Comparison of ENCODE assay signal across 1 cellular context in the genomic region with DNA sequence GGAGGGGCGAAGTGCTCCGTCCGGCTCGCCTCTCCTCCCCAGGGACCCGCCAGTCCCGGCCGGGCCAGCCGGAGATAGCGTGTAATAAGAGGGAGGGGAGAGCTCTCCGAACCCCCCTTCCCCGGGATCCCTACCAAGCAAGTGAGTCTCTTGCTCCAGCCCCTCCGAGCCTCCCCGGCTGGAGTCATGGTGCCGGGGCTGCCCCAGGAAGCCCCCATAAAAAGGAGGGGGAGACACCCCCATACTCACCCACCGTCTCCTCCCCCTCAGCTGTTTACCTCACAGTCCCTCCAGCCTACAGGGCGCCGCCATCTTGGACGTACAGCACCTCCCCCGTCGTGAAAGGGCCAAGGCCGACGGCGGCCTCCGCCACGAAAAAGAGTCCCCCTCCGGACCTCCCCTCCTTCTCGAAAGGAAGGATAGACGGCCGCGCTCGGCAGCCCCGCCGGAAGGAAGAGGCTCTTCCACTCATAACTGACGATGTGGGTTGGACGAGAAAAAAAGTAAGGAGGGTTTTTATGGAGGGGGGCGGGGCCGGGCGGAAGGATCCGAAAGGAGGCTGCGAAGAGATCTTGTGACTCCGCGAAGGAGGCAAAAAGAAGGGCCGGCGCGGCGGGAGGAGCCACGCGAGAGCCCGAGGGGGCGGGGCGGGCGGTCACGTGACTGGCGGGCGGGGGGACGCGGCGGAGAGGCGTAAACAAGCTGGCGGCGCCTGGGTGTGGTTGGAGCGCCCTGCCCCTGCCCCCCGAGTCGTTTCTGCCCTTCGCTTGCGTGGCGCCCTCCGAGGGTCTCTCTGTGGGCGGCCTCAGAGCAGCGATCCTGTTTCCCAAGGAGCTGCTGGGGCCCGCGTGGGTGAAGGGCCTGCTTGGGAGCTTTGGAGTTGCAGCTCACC.
TF ChIP-seq lines count a peak whose summit lies in the region.

Gene TSC1, minus strand, starts transcription at position 323 of the 892 bp plus-strand sequence. CDS start 15,744 bp downstream, outside the sequence.

TF ChIP-seq in H1, 55 proteins besides CTCF, POLR2A, EP300 and RAD21:
- TF ChIP-seq SP4 (IDR thresholded peaks at IDR 0.05; ENCODE audit: low read length): peak; percentile 97
- no peak for TF ChIP-seq CHD1 (IDR thresholded peaks at IDR 0.05; ENCODE audit: low read depth, low read length)
- TF ChIP-seq ZNF274 (IDR thresholded peaks at IDR 0.05; ENCODE audit: borderline replicate concordance, extremely low read depth, low read length): no peak
- TF ChIP-seq GABPA (IDR thresholded peaks at IDR 0.05; ENCODE audit: borderline replicate concordance, insufficient read depth, low read length): no peak
- TF ChIP-seq NANOG (IDR thresholded peaks at IDR 0.05; ENCODE audit: insufficient read depth, low read depth, low read length, poor library complexity, severe bottlenecking): no peak
- TF ChIP-seq TAF1 (IDR thresholded peaks at IDR 0.05; ENCODE audit: low read depth, low read length): peak; percentile 100
- TF ChIP-seq SIRT6 (IDR thresholded peaks at IDR 0.05; ENCODE audit: low read length): no peak
- 0 out of 2 replicates have a peak, but pooled peaks have one; percentile 36 for TF ChIP-seq BRCA1 (IDR thresholded peaks at IDR 0.05; ENCODE audit: low read depth, low read length)
- TF ChIP-seq POLR2AphosphoS5 (IDR thresholded peaks at IDR 0.05; ENCODE audit: low read depth, low read length): peak; percentile 84
- peak; percentile 91 for TF ChIP-seq ASH2L (IDR thresholded peaks at IDR 0.05; ENCODE audit: low read length)
- TF ChIP-seq RFX5 (IDR thresholded peaks at IDR 0.05; ENCODE audit: borderline replicate concordance, low read depth, low read length): 0 out of 2 replicates have a peak, but pooled peaks have one; percentile 32
- TF ChIP-seq TCF12 (IDR thresholded peaks at IDR 0.05; ENCODE audit: low read depth, low read length): peak; percentile 70; the same call in 1 of the 2 replicates
- no peak for TF ChIP-seq SUZ12 (IDR thresholded peaks at IDR 0.05; ENCODE audit: low read length)
- no peak for TF ChIP-seq BCL11A (IDR thresholded peaks at IDR 0.05; ENCODE audit: low read depth in 2 of 2, low read length in 2 of 2)
- TF ChIP-seq CEBPB (IDR thresholded peaks at IDR 0.05; ENCODE audit: low read depth, low read length): no peak
- no peak for TF ChIP-seq SIX5 (IDR thresholded peaks at IDR 0.05; ENCODE audit: low read depth, low read length)
- peak in 1 of 2 experiments; percentile 62; a peak in 1 of 4 replicates for TF ChIP-seq HDAC2 (IDR thresholded peaks at IDR 0.05; ENCODE audit: borderline replicate concordance in 1 of 2, low read depth in 2 of 2, low read length in 2 of 2)
- TF ChIP-seq SP1 (IDR thresholded peaks at IDR 0.05; ENCODE audit: low read depth, low read length): peak; percentile 88
- TF ChIP-seq JUND (IDR thresholded peaks at IDR 0.05; ENCODE audit: low read length): peak; percentile 73
- peak; percentile 98 for TF ChIP-seq TAF7 (optimal IDR thresholded peaks at IDR 0.05; ENCODE audit: borderline replicate concordance, low read depth, low read length)
- peak; percentile 99 for TF ChIP-seq YY1 (IDR thresholded peaks at IDR 0.05; ENCODE audit: low read depth, low read length)
- peak; percentile 76 for TF ChIP-seq PHF8 (conservative IDR thresholded peaks at IDR 0.05; ENCODE audit: low read depth, low read length)
- peak; percentile 70; the same call in 1 of the 2 replicates for TF ChIP-seq GTF2F1 (IDR thresholded peaks at IDR 0.05; ENCODE audit: borderline replicate concordance, low read depth, low read length)
- TF ChIP-seq JUN (IDR thresholded peaks at IDR 0.05; ENCODE audit: low read depth, low read length): no peak
- no peak for TF ChIP-seq POU5F1 (IDR thresholded peaks at IDR 0.05; ENCODE audit: low read depth, low read length)
- peak; percentile 84; the same call in 1 of the 2 replicates for TF ChIP-seq KDM5A (IDR thresholded peaks at IDR 0.05; ENCODE audit: low read length)
- peak; percentile 82 for TF ChIP-seq SAP30 (IDR thresholded peaks at IDR 0.05; ENCODE audit: insufficient read depth, insufficient replicate concordance, low read length)
- TF ChIP-seq RXRA (IDR thresholded peaks at IDR 0.05; ENCODE audit: insufficient read depth, low read depth, low read length): no peak
- TF ChIP-seq NRF1 (IDR thresholded peaks at IDR 0.05; ENCODE audit: low read depth, low read length): no peak
- no peak for TF ChIP-seq KDM4A (IDR thresholded peaks at IDR 0.05; ENCODE audit: low read depth, low read length, severe bottlenecking)
- TF ChIP-seq ATF2 (IDR thresholded peaks at IDR 0.05; ENCODE audit: low read length): no peak
- peak; percentile 97 for TF ChIP-seq CHD2 (IDR thresholded peaks at IDR 0.05; ENCODE audit: low read length)
- TF ChIP-seq EZH2 (IDR thresholded peaks at IDR 0.05; ENCODE audit: low read depth, low read length, severe bottlenecking): no peak
- no peak for TF ChIP-seq SRF (IDR thresholded peaks at IDR 0.05; ENCODE audit: low read depth, low read length)
- 0 out of 2 replicates have a peak, but pooled peaks have one; percentile 64 for TF ChIP-seq RBBP5 (IDR thresholded peaks at IDR 0.05; ENCODE audit: borderline replicate concordance, low read depth, low read length)
- no peak for TF ChIP-seq BACH1 (IDR thresholded peaks at IDR 0.05; ENCODE audit: low read length)
- no peak for TF ChIP-seq CBX5 (IDR thresholded peaks at IDR 0.05; ENCODE audit: low read depth, low read length)
- TF ChIP-seq CREB1 (IDR thresholded peaks at IDR 0.05): peak; percentile 79
- TF ChIP-seq TEAD4 (IDR thresholded peaks at IDR 0.05; ENCODE audit: low read depth, low read length): no peak
- TF ChIP-seq, protein P1, sequence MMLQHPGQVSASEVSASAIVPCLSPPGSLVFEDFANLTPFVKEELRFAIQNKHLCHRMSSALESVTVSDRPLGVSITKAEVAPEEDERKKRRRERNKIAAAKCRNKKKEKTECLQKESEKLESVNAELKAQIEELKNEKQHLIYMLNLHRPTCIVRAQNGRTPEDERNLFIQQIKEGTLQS (IDR thresholded peaks at IDR 0.05; ENCODE audit: insufficient read depth, low read depth, low read length): no peak
- TF ChIP-seq SP2 (IDR thresholded peaks at IDR 0.05; ENCODE audit: low read length): no peak
- peak; percentile 97 for TF ChIP-seq TBP (IDR thresholded peaks at IDR 0.05; ENCODE audit: low read depth, low read length)
- TF ChIP-seq MAFK (IDR thresholded peaks at IDR 0.05; ENCODE audit: low read depth, low read length): no peak
- no peak for TF ChIP-seq EGR1 (IDR thresholded peaks at IDR 0.05; ENCODE audit: borderline replicate concordance, low read depth, low read length)
- no peak for TF ChIP-seq KDM1A (IDR thresholded peaks at IDR 0.05; ENCODE audit: borderline replicate concordance, low read length)
- TF ChIP-seq, protein P2, sequence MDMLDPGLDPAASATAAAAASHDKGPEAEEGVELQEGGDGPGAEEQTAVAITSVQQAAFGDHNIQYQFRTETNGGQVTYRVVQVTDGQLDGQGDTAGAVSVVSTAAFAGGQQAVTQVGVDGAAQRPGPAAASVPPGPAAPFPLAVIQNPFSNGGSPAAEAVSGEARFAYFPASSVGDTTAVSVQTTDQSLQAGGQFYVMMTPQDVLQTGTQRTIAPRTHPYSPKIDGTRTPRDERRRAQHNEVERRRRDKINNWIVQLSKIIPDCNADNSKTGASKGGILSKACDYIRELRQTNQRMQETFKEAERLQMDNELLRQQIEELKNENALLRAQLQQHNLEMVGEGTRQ (IDR thresholded peaks at IDR 0.05; ENCODE audit: low read length): peak; percentile 71
- TF ChIP-seq, protein P3, sequence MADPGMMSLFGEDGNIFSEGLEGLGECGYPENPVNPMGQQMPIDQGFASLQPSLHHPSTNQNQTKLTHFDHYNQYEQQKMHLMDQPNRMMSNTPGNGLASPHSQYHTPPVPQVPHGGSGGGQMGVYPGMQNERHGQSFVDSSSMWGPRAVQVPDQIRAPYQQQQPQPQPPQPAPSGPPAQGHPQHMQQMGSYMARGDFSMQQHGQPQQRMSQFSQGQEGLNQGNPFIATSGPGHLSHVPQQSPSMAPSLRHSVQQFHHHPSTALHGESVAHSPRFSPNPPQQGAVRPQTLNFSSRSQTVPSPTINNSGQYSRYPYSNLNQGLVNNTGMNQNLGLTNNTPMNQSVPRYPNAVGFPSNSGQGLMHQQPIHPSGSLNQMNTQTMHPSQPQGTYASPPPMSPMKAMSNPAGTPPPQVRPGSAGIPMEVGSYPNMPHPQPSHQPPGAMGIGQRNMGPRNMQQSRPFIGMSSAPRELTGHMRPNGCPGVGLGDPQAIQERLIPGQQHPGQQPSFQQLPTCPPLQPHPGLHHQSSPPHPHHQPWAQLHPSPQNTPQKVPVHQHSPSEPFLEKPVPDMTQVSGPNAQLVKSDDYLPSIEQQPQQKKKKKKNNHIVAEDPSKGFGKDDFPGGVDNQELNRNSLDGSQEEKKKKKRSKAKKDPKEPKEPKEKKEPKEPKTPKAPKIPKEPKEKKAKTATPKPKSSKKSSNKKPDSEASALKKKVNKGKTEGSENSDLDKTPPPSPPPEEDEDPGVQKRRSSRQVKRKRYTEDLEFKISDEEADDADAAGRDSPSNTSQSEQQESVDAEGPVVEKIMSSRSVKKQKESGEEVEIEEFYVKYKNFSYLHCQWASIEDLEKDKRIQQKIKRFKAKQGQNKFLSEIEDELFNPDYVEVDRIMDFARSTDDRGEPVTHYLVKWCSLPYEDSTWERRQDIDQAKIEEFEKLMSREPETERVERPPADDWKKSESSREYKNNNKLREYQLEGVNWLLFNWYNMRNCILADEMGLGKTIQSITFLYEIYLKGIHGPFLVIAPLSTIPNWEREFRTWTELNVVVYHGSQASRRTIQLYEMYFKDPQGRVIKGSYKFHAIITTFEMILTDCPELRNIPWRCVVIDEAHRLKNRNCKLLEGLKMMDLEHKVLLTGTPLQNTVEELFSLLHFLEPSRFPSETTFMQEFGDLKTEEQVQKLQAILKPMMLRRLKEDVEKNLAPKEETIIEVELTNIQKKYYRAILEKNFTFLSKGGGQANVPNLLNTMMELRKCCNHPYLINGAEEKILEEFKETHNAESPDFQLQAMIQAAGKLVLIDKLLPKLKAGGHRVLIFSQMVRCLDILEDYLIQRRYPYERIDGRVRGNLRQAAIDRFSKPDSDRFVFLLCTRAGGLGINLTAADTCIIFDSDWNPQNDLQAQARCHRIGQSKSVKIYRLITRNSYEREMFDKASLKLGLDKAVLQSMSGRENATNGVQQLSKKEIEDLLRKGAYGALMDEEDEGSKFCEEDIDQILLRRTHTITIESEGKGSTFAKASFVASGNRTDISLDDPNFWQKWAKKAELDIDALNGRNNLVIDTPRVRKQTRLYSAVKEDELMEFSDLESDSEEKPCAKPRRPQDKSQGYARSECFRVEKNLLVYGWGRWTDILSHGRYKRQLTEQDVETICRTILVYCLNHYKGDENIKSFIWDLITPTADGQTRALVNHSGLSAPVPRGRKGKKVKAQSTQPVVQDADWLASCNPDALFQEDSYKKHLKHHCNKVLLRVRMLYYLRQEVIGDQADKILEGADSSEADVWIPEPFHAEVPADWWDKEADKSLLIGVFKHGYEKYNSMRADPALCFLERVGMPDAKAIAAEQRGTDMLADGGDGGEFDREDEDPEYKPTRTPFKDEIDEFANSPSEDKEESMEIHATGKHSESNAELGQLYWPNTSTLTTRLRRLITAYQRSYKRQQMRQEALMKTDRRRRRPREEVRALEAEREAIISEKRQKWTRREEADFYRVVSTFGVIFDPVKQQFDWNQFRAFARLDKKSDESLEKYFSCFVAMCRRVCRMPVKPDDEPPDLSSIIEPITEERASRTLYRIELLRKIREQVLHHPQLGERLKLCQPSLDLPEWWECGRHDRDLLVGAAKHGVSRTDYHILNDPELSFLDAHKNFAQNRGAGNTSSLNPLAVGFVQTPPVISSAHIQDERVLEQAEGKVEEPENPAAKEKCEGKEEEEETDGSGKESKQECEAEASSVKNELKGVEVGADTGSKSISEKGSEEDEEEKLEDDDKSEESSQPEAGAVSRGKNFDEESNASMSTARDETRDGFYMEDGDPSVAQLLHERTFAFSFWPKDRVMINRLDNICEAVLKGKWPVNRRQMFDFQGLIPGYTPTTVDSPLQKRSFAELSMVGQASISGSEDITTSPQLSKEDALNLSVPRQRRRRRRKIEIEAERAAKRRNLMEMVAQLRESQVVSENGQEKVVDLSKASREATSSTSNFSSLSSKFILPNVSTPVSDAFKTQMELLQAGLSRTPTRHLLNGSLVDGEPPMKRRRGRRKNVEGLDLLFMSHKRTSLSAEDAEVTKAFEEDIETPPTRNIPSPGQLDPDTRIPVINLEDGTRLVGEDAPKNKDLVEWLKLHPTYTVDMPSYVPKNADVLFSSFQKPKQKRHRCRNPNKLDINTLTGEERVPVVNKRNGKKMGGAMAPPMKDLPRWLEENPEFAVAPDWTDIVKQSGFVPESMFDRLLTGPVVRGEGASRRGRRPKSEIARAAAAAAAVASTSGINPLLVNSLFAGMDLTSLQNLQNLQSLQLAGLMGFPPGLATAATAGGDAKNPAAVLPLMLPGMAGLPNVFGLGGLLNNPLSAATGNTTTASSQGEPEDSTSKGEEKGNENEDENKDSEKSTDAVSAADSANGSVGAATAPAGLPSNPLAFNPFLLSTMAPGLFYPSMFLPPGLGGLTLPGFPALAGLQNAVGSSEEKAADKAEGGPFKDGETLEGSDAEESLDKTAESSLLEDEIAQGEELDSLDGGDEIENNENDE (IDR thresholded peaks at IDR 0.05; ENCODE audit: insufficient replicate concordance, low read length): no peak
- peak; percentile 85 to 91; a peak in 2 of 4 replicates for TF ChIP-seq SIN3A (conservative IDR thresholded peaks at IDR 0.05 in 1 of 2, IDR thresholded peaks at IDR 0.05 in 1 of 2; ENCODE audit: low read depth in 1 of 2, low read length in 2 of 2)
- TF ChIP-seq MAX (IDR thresholded peaks at IDR 0.05): 0 out of 2 replicates have a peak, but pooled peaks have one; percentile 12
